21 cellular contexts compared by ENCODE assay signal in the genomic region with DNA sequence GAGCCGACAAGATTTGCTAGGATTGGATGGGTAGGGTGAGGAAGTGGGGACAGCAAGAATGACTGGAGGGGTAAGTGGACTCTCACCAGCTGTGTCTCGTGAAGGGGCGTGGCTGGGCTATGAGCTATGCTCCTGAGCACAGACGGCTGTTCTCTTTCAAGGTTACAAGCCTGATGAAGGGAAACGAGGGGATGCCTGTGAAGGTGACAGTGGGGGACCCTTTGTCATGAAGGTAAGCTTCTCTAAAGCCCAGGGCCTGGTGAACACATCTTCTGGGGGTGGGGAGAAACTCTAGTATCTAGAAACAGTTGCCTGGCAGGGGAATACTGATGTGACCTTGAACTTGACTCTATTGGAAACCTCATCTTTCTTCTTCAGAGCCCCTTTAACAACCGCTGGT. TPM values are rescaled to one million over a fixed set of nuclear protein-coding genes. Genes with fewer than 3 reads are reported as not detected.
DNase-seq lines count a peak whose midpoint lies in the region; ATAC-seq, FAIRE-seq and TF ChIP-seq lines count a peak whose summit lies in the region.
"Had no signal": no experiment of that assay in that cellular context is flagged by ENCODE, and none has a peak within 500 bp of the region (broad histone marks: within the 10 kb centered on the region; RNA-seq: fewer than 3 reads in every experiment).

No MANE protein-coding gene starts in this region.

- intact Hi-C loops in kidney (cut with DNase I), result no loop called here

- H3K27ac Mint-ChIP-seq in activated T-cell treated with anti-CD3 and anti-CD28 coated beads, Interleukin-2, amount 50 U/mL, for 24 hours, result no peak overlapping the region

- H3K36me3 Mint-ChIP-seq in activated T-cell treated with anti-CD3 and anti-CD28 coated beads, Interleukin-2, amount 50 U/mL, for 24 hours (ENCODE audit: low read depth), result peaks cover 33% of the 10 kb centered on the region
- peaks cover 29% of the 10 kb centered on the region for H3K36me3 Mint-ChIP-seq in activated T-cell treated with anti-CD3 and anti-CD28 coated beads, Interleukin-2, amount 50 U/mL, for 4 hours (ENCODE audit: insufficient read depth)

- WGBS in small intestine, 3 donors, result 34 to 63% (median 58%) methylated on average over 6 of the region's 6 CpGs

- H3K27me3 ChIP-seq in small intestine (ENCODE audit: control insufficient read depth in 2 of 2, insufficient read depth in 2 of 2, low read length in 2 of 2), result no peaks in the 10 kb centered on the region
- H3K27me3 ChIP-seq: SJSA1 had no signal

- H3K9me3 ChIP-seq in kidney (ENCODE audit: control insufficient read depth in 1 of 2, low read length in 2 of 2) (no peaks in the 10 kb centered on the region), small intestine (ENCODE audit: control insufficient read depth, low read depth) (no peaks in the 10 kb centered on the region)
- H3K9me3 ChIP-seq: SJSA1 had no signal

- peak; percentile 12 for DNase-seq in activated T-cell treated with anti-CD3 and anti-CD28 coated beads, Interleukin-2, amount 50 U/mL, for 24 hours
- no peak for DNase-seq in activated T-cell treated with anti-CD3 and anti-CD28 coated beads, Interleukin-2, amount 50 U/mL, for 4 hours
- DNase-seq in NCI-H69 (lab: John Stamatoyannopoulos, UW), result peak; percentile 14
- DNase-seq in kidney, result peak; percentile 2
- peak; percentile 28 for DNase-seq in small intestine
- no peak for DNase-seq in T-helper 1 cell
- no peak for DNase-seq in NCI-H226
- DNase-seq: Calu3, DMS79 treated with DMSO at 0.1 percent for 48 hours, GDM1, GM23248, Karpas-422, NCI-H1105 treated with DMSO at 0.1 percent for 48 hours, NCI-H187, NCI-H2171, OCI-M1 had no signal

- H3K4me1 ChIP-seq in kidney (ENCODE audit: control insufficient read depth in 1 of 2, insufficient read depth in 1 of 2, low read depth in 1 of 2, low read length in 2 of 2), result no peaks in the 10 kb centered on the region
- no peaks in the 10 kb centered on the region for H3K4me1 ChIP-seq in small intestine (ENCODE audit: control insufficient read depth in 2 of 2, insufficient read depth in 1 of 2, low read depth in 1 of 2, low read length in 1 of 2)

- FAIRE-seq in kidney (lab: Jason Lieb, UNC), result no peak
- no peak for FAIRE-seq in small intestine (lab: Jason Lieb, UNC)

- H3K9me3 Mint-ChIP-seq in activated T-cell treated with anti-CD3 and anti-CD28 coated beads, Interleukin-2, amount 50 U/mL, for 24 hours, result no peaks in the 10 kb centered on the region
- no peaks in the 10 kb centered on the region for H3K9me3 Mint-ChIP-seq in activated T-cell treated with anti-CD3 and anti-CD28 coated beads, Interleukin-2, amount 50 U/mL, for 4 hours

- no peak for ATAC-seq in activated T-cell treated with anti-CD3 and anti-CD28 coated beads, Interleukin-2, amount 50 U/mL, for 4 hours
- ATAC-seq in GM21423 (IDR thresholded peaks at IDR 0.05; ENCODE audit: unreplicated experiment), result no peak

- H3K27ac ChIP-seq in kidney (ENCODE audit: low read depth in 2 of 2, low read length in 2 of 2), result no peak overlapping the region
- H3K27ac ChIP-seq in small intestine (ENCODE audit: low read depth in 1 of 2, low read length in 1 of 2), result no peak overlapping the region
- H3K27ac ChIP-seq: GM23248, SJSA1 had no signal

- H3K4me1 Mint-ChIP-seq in activated T-cell treated with anti-CD3 and anti-CD28 coated beads, Interleukin-2, amount 50 U/mL, for 24 hours (ENCODE audit: low read depth), result no peaks in the 10 kb centered on the region
- no peaks in the 10 kb centered on the region for H3K4me1 Mint-ChIP-seq in activated T-cell treated with anti-CD3 and anti-CD28 coated beads, Interleukin-2, amount 50 U/mL, for 4 hours (ENCODE audit: low read depth)
- H3K4me1 Mint-ChIP-seq: CD14-positive monocyte had no signal

- H3K27me3 Mint-ChIP-seq in activated T-cell treated with anti-CD3 and anti-CD28 coated beads, Interleukin-2, amount 50 U/mL, for 24 hours, result no peaks in the 10 kb centered on the region
- no peaks in the 10 kb centered on the region for H3K27me3 Mint-ChIP-seq in activated T-cell treated with anti-CD3 and anti-CD28 coated beads, Interleukin-2, amount 50 U/mL, for 4 hours (ENCODE audit: low read depth)

- no peak overlapping the region for H3K4me3 ChIP-seq in kidney (ENCODE audit: low read length in 2 of 2)
- no peak overlapping the region for H3K4me3 ChIP-seq in small intestine (ENCODE audit: low read depth in 1 of 2, low read length in 2 of 2)
- H3K4me3 ChIP-seq: GM23248, SJSA1 had no signal

- H3K4me3 Mint-ChIP-seq in activated T-cell treated with anti-CD3 and anti-CD28 coated beads, Interleukin-2, amount 50 U/mL, for 24 hours, result no peak overlapping the region
- no peak overlapping the region for H3K4me3 Mint-ChIP-seq in activated T-cell treated with anti-CD3 and anti-CD28 coated beads, Interleukin-2, amount 50 U/mL, for 4 hours
- H3K4me3 Mint-ChIP-seq: CD14-positive monocyte had no signal

- H3K9ac ChIP-seq in kidney (ENCODE audit: low read length in 2 of 2), result no peak overlapping the region
- H3K9ac ChIP-seq: GM23248 had no signal

- no peak for TF ChIP-seq CTCF in kidney (IDR thresholded peaks at IDR 0.05; ENCODE audit: borderline replicate concordance, extremely low read depth, insufficient read depth)

- H3K36me3 ChIP-seq in kidney (ENCODE audit: control insufficient read depth in 1 of 2, insufficient read depth in 2 of 2, low read length in 2 of 2), result peaks cover 5 to 22% of the 10 kb centered on the region in 2 donors
- peaks cover 8 to 10% of the 10 kb centered on the region in 2 donors for H3K36me3 ChIP-seq in small intestine (ENCODE audit: control insufficient read depth in 2 of 2, insufficient read depth in 2 of 2, low read length in 2 of 2)

RNA-seq across cellular contexts. Expression of a gene that starts 19.9 kb away (rescaled TPM):
- under 1 TPM; 0.40 to 0.81 (median 0.41) TPM for total RNA-seq in activated T-cell treated with anti-CD3 and anti-CD28 coated beads, Interleukin-2, amount 50 U/mL, for 4 hours
- not detected for total RNA-seq in kidney
- polyA plus RNA-seq in kidney (ENCODE audit: insufficient read depth, low read depth, low replicate concordance) (not detected), small intestine (under 1 TPM in 1 of 3 donors, not detected in 2; 0.09 TPM)
- total RNA-seq: A673, Calu3, GM23248, NCI-H460, SJSA1 had no signal
- polyA plus RNA-seq: CD14-positive monocyte, GM23248 had no signal

RNA-seq across cellular contexts. Expression of a gene that starts 38.1 kb away (rescaled TPM):
- 10 to 100 TPM; 14.2 to 16.9 (median 14.8) TPM for total RNA-seq in activated T-cell treated with anti-CD3 and anti-CD28 coated beads, Interleukin-2, amount 50 U/mL, for 4 hours
- 9.7 TPM for total RNA-seq in kidney
- polyA plus RNA-seq in kidney (ENCODE audit: insufficient read depth, low read depth, low replicate concordance) (7.8 TPM), small intestine (10 to 100 TPM in 2 of 3 donors, 1 to 10 TPM in 1; 8.7 to 11.6 (median 11.4) TPM)

RNA-seq across cellular contexts. Expression of a gene that starts 38.5 kb away (rescaled TPM):
- 10 to 100 TPM; 52.9 to 63.8 (median 53.4) TPM for total RNA-seq in activated T-cell treated with anti-CD3 and anti-CD28 coated beads, Interleukin-2, amount 50 U/mL, for 4 hours
- total RNA-seq in kidney, result 137 TPM
- polyA plus RNA-seq in kidney (ENCODE audit: insufficient read depth, low read depth, low replicate concordance) (35.5 TPM), small intestine (10 to 100 TPM; 18.6 to 29.6 (median 22.4) TPM)

Comparison
In these comparisons a context has a peak if more than half of its experiments do, and no peak if none do; other contexts are left out.
1. DNase-seq: peak in activated T-cell treated with anti-CD3 and anti-CD28 coated beads, Interleukin-2, amount 50 U/mL, for 24 hours (single experiment), NCI-H69 (single experiment), kidney (single experiment) and small intestine (single experiment); none in activated T-cell treated with anti-CD3 and anti-CD28 coated beads, Interleukin-2, amount 50 U/mL, for 4 hours (single experiment), T-helper 1 cell (0 of 5) and NCI-H226 (single experiment).